In the genomic region with DNA sequence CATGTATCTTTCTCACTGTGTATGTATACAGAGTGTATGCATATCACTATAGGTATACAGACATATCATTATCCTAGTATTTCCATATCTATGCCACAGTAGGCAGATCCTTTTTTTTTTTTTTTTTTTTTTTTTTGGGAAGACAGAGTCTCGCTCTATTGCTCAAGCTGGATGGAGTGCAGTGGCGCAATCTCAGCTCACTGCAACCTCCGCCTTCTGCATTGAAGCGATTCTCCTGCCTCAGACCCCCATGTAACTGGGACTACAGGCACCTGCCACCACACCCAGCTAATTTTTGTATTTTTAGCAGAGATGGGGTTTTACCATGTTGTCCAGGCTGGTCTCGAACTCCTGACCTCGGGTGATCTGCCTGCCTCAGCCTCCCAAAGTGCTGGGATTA, we compare ENCODE assay signal across 1 cellular context. TPM values are rescaled to one million over a fixed set of nuclear protein-coding genes. Genes with fewer than 3 reads are reported as not detected.
"Had no signal": no experiment of that assay in that cellular context is flagged by ENCODE, and none has a peak within 500 bp of the region (broad histone marks: within the 10 kb centered on the region; RNA-seq: fewer than 3 reads in every experiment).

No MANE protein-coding gene starts in this region.

RNA-seq across cellular contexts. Expression of a gene that starts 32.0 kb away (rescaled TPM):
- total RNA-seq: GM23248 had no signal
